14 cellular contexts compared by ENCODE assay signal in genomic region chr10:126928252-126928651, GRCh38. TPM values are rescaled to one million over a fixed set of nuclear protein-coding genes. Genes with fewer than 3 reads are reported as not detected.
DNase-seq lines count a peak whose midpoint lies in the region; TF ChIP-seq lines count a peak whose summit lies in the region.
"Had no signal": no experiment of that assay in that cellular context is flagged by ENCODE, and none has a peak within 500 bp of the region (broad histone marks: within the 10 kb centered on the region; RNA-seq: fewer than 3 reads in every experiment).

No MANE protein-coding gene starts in this region.

- intact Hi-C loops in cardiac septum (cut with DNase I) (no loop called here), posterior vena cava (cut with DNase I) (no loop called here)

- H3K9me3 ChIP-seq in right atrium auricular region: no peaks in the 10 kb centered on the region

- peaks cover 0 to 29% of the 10 kb centered on the region in 2 donors for H3K4me1 ChIP-seq in right atrium auricular region

- no peak overlapping the region for H3K27ac ChIP-seq in right atrium auricular region

- no peak overlapping the region for H3K4me3 ChIP-seq in right atrium auricular region
- H3K4me3 ChIP-seq in fibroblast of villous mesenchyme (ENCODE audit: low read depth, low read length): no peak overlapping the region
- H3K4me3 ChIP-seq: GM23338 had no signal

- peak; percentile 29 for DNase-seq in cardiac septum (ENCODE audit: low spot score)
- no peak for DNase-seq in right atrium auricular region (ENCODE audit: low spot score)
- peak; percentile 41 for DNase-seq in fibroblast of villous mesenchyme (ENCODE audit: low read depth)
- DNase-seq in posterior vena cava (ENCODE audit: low spot score): peak; percentile 19
- no peak for DNase-seq in NCI-H1436 treated with DMSO at 0.1 percent for 48 hours (lab: John Stamatoyannopoulos, UW)
- DNase-seq in ecto neural progenitor cell (ENCODE audit: low spot score): no peak
- no peak for DNase-seq in HK-2 (ENCODE audit: unreplicated experiment)
- DNase-seq: C1 segment of cervical spinal cord; Calu3; CD4-positive, alpha-beta T cell; DMS 273 treated with DMSO at 0.1 percent for 48 hours; H9 had no signal

- peaks cover 4% of the 10 kb centered on the region for H3K36me3 ChIP-seq in right atrium auricular region

- TF ChIP-seq CTCF in right atrium auricular region (IDR thresholded peaks at IDR 0.05) (no peak), fibroblast of villous mesenchyme (IDR thresholded peaks at IDR 0.05; ENCODE audit: insufficient read depth, low read depth, low read length) (no peak)

- H3K27me3 ChIP-seq in right atrium auricular region: no peaks in the 10 kb centered on the region

RNA-seq across cellular contexts. Expression of gene DOCK1, which starts 23.0 kb away (rescaled TPM):
- total RNA-seq in cardiac septum (31.2 TPM), right atrium auricular region (10 to 100 TPM; 13.0 to 16.8 TPM), fibroblast of villous mesenchyme (87.9 and 99.7 TPM in 2 replicates), posterior vena cava (10 to 100 TPM; 46.7 to 50.8 TPM)
- total RNA-seq: B cell; CD4-positive, alpha-beta T cell had no signal

Comparison
In these comparisons a context has a peak if more than half of its experiments do, and no peak if none do; other contexts are left out.
1. DNase-seq: peak in cardiac septum (single experiment), fibroblast of villous mesenchyme (single experiment) and posterior vena cava (single experiment); none in right atrium auricular region (single experiment), NCI-H1436 treated with DMSO at 0.1 percent for 48 hours (single experiment), ecto neural progenitor cell (single experiment) and HK-2 (single experiment).